8 cellular contexts compared by ENCODE assay signal in the genomic region with DNA sequence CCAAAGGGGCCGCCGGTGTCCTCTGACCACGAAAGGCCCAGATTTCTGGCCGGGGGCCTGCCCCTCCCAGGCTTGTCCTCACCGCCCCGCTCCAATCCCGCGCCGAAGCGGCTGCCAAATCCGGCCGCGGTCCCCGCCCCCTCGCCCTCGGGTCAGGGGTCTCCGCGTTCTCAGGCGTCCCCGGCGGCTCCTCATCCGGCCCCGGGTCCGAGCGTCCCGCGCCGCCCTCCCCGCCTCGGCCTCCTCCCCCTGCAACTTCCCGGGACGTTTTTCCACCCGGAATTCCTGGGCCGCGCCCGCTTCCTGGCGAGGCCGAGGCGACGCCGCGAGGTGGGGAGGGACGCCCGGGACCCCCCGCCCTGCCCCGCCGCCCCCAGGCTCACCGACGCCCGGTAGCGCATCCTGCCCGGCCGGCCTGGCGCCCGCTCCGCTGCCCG. TPM values are rescaled to one million over a fixed set of nuclear protein-coding genes. Genes with fewer than 3 reads are reported as not detected.
DNase-seq lines count a peak whose midpoint lies in the region; ATAC-seq and TF ChIP-seq lines count a peak whose summit lies in the region.

No MANE protein-coding gene starts in this region.

- H3K27me3 ChIP-seq in cardiac muscle cell = no peaks in the 10 kb centered on the region
- H3K27me3 ChIP-seq in iPS DF 6.9 (ENCODE audit: control insufficient read depth, insufficient read depth, low read length) = no peaks in the 10 kb centered on the region
- peaks cover 0 to 39% (median 0%) of the 10 kb centered on the region in 7 donors for H3K27me3 ChIP-seq in spleen (replicated peaks in 1 of 7)

- H3K27ac ChIP-seq in cardiac muscle cell (peak overlapping the region; percentile 99), iPS DF 6.9 (ENCODE audit: low read length) (no peak overlapping the region), spleen (peak overlapping the region; percentile 57 to 95 (median 92))

- peaks cover 5% of the 10 kb centered on the region for H3K4me1 ChIP-seq in cardiac muscle cell (ENCODE audit: low read depth)
- peaks cover 3% of the 10 kb centered on the region; the same call in 1 of the 2 replicates for H3K4me1 ChIP-seq in iPS DF 6.9 (ENCODE audit: control insufficient read depth, insufficient read depth, low read length)
- H3K4me1 ChIP-seq in spleen = peaks cover 31 to 72% (median 56%) of the 10 kb centered on the region in 6 donors

- no peaks in the 10 kb centered on the region for H3K27me3 Mint-ChIP-seq in activated naive CD4-positive, alpha-beta T cell treated with anti-CD3 and anti-CD28 coated beads, Interleukin-2, amount 50 U/mL, for 24 hours

- peak overlapping the region; percentile 84 for H3K4me3 ChIP-seq in cardiac muscle cell
- H3K4me3 ChIP-seq in iPS DF 6.9 (ENCODE audit: low read length) = peak overlapping the region; percentile 43
- peak overlapping the region; percentile 53 to 91 (median 64) for H3K4me3 ChIP-seq in spleen

- no CpG with 5 or more reads among the region's 57 CpGs for WGBS in iPS DF 6.9 (ENCODE audit: insufficient coverage, insufficient read length)
- 0 to 2% (median 1%) methylated on average over 26 to 57 of the region's 57 CpGs for WGBS in spleen, 5 donors

- peaks cover 5% of the 10 kb centered on the region for H3K36me3 Mint-ChIP-seq in activated naive CD4-positive, alpha-beta T cell treated with anti-CD3 and anti-CD28 coated beads, Interleukin-2, amount 50 U/mL, for 24 hours

- peak; percentile 37 to 73 for DNase-seq in cardiac muscle cell (ENCODE audit: low read depth in 1 of 2, low spot score in 1 of 2)
- DNase-seq in Right ventricle myocardium inferior (ENCODE audit: missing footprints) = no peak
- DNase-seq in iPS DF 6.9 (ENCODE audit: low read depth, low spot score) = no peak
- peak; percentile 89 for DNase-seq in spleen
- no peak for DNase-seq in NCI-H1417 treated with DMSO at 0.1 percent for 48 hours (lab: John Stamatoyannopoulos, UW)
- no peak for DNase-seq in DMS79 (lab: John Stamatoyannopoulos, UW)

- intact Hi-C loops in Right ventricle myocardium inferior (cut with DNase I) (no loop called here), spleen (cut with DNase I; ENCODE audit: low total_unique reads) (no loop called here)

- H3K4me1 Mint-ChIP-seq in activated naive CD4-positive, alpha-beta T cell treated with anti-CD3 and anti-CD28 coated beads, Interleukin-2, amount 50 U/mL, for 24 hours = peaks cover 27% of the 10 kb centered on the region

- no peaks in the 10 kb centered on the region for H3K9me3 Mint-ChIP-seq in activated naive CD4-positive, alpha-beta T cell treated with anti-CD3 and anti-CD28 coated beads, Interleukin-2, amount 50 U/mL, for 24 hours

- peak; percentile 5; the same call in 1 of the 2 replicates for TF ChIP-seq EP300 in Ishikawa (IDR thresholded peaks at IDR 0.05; ENCODE audit: borderline replicate concordance)

- TF ChIP-seq CTCF in cardiac muscle cell (IDR thresholded peaks at IDR 0.05; ENCODE audit: low read depth, low read length) = no peak
- TF ChIP-seq CTCF in spleen (IDR thresholded peaks at IDR 0.05 in 8 of 11, conservative IDR thresholded peaks at IDR 0.05 in 3 of 11) = no peak

- no peaks in the 10 kb centered on the region for H3K9me3 ChIP-seq in cardiac muscle cell (ENCODE audit: low read depth)
- no peaks in the 10 kb centered on the region for H3K9me3 ChIP-seq in iPS DF 6.9 (ENCODE audit: control insufficient read depth, insufficient read depth, low read length)
- no peaks in the 10 kb centered on the region for H3K9me3 ChIP-seq in spleen

- H3K27ac Mint-ChIP-seq in activated naive CD4-positive, alpha-beta T cell treated with anti-CD3 and anti-CD28 coated beads, Interleukin-2, amount 50 U/mL, for 24 hours = no peak overlapping the region

- ATAC-seq in Right ventricle myocardium inferior = no peak

- TF ChIP-seq RAD21 in Ishikawa (IDR thresholded peaks at IDR 0.05; ENCODE audit: low read depth) = no peak

- peaks cover 7% of the 10 kb centered on the region for H3K36me3 ChIP-seq in cardiac muscle cell
- H3K36me3 ChIP-seq in iPS DF 6.9 (ENCODE audit: control insufficient read depth, insufficient read depth, low read length) = peaks cover 17% of the 10 kb centered on the region
- peaks cover 0 to 41% (median 21%) of the 10 kb centered on the region in 6 donors for H3K36me3 ChIP-seq in spleen

- TF ChIP-seq POLR2A in spleen (IDR thresholded peaks at IDR 0.05) = no peak

- peak overlapping the region; percentile 82 for H3K4me3 Mint-ChIP-seq in activated naive CD4-positive, alpha-beta T cell treated with anti-CD3 and anti-CD28 coated beads, Interleukin-2, amount 50 U/mL, for 24 hours

TF ChIP-seq in Ishikawa, 13 proteins besides CTCF, POLR2A, EP300 and RAD21:
- TF ChIP-seq YY1 (IDR thresholded peaks at IDR 0.05; ENCODE audit: low read depth) = no peak
- TF ChIP-seq ZBTB7A (IDR thresholded peaks at IDR 0.05; ENCODE audit: low read depth) = peak; percentile 87; the same call in 1 of the 2 replicates
- no peak for TF ChIP-seq NFIC (IDR thresholded peaks at IDR 0.05)
- TF ChIP-seq, protein P1, sequence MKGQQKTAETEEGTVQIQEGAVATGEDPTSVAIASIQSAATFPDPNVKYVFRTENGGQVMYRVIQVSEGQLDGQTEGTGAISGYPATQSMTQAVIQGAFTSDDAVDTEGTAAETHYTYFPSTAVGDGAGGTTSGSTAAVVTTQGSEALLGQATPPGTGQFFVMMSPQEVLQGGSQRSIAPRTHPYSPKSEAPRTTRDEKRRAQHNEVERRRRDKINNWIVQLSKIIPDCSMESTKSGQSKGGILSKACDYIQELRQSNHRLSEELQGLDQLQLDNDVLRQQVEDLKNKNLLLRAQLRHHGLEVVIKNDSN (IDR thresholded peaks at IDR 0.05) = no peak
- TF ChIP-seq FOXM1 (IDR thresholded peaks at IDR 0.05; ENCODE audit: borderline replicate concordance, low read depth) = no peak
- peak; percentile 34; the same call in 1 of the 2 replicates for TF ChIP-seq TEAD4 (IDR thresholded peaks at IDR 0.05)
- peak; percentile 10; the same call in 1 of the 2 replicates for TF ChIP-seq MAX (IDR thresholded peaks at IDR 0.05)
- TF ChIP-seq CREB1 (IDR thresholded peaks at IDR 0.05; ENCODE audit: low read depth) = no peak
- TF ChIP-seq, protein P2, sequence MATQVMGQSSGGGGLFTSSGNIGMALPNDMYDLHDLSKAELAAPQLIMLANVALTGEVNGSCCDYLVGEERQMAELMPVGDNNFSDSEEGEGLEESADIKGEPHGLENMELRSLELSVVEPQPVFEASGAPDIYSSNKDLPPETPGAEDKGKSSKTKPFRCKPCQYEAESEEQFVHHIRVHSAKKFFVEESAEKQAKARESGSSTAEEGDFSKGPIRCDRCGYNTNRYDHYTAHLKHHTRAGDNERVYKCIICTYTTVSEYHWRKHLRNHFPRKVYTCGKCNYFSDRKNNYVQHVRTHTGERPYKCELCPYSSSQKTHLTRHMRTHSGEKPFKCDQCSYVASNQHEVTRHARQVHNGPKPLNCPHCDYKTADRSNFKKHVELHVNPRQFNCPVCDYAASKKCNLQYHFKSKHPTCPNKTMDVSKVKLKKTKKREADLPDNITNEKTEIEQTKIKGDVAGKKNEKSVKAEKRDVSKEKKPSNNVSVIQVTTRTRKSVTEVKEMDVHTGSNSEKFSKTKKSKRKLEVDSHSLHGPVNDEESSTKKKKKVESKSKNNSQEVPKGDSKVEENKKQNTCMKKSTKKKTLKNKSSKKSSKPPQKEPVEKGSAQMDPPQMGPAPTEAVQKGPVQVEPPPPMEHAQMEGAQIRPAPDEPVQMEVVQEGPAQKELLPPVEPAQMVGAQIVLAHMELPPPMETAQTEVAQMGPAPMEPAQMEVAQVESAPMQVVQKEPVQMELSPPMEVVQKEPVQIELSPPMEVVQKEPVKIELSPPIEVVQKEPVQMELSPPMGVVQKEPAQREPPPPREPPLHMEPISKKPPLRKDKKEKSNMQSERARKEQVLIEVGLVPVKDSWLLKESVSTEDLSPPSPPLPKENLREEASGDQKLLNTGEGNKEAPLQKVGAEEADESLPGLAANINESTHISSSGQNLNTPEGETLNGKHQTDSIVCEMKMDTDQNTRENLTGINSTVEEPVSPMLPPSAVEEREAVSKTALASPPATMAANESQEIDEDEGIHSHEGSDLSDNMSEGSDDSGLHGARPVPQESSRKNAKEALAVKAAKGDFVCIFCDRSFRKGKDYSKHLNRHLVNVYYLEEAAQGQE (IDR thresholded peaks at IDR 0.05; ENCODE audit: low read depth) = no peak

RNA-seq across cellular contexts. Expression of gene MYO1C, which starts 7.2 kb away (rescaled TPM):
- total RNA-seq in cardiac muscle cell (43.7 and 63.9 TPM in 2 replicates), Right ventricle myocardium inferior (196 TPM), spleen (100 to 1,000 TPM in 2 of 7 donors, 10 to 100 TPM in 5; 49.2 to 135 (median 81.6) TPM)
- polyA plus RNA-seq in cardiac muscle cell (34.1 and 58.4 TPM in 2 replicates), spleen (10 to 100 TPM; 14.6 to 21.6 (median 14.6) TPM)

RNA-seq across cellular contexts. Expression of gene CRK, which starts 29.3 kb away (rescaled TPM):
- total RNA-seq in cardiac muscle cell (25.0 and 28.7 TPM in 2 replicates), Right ventricle myocardium inferior (43.9 TPM), spleen (10 to 100 TPM; 39.3 to 54.6 (median 48.2) TPM)
- polyA plus RNA-seq in cardiac muscle cell (33.1 and 46.0 TPM in 2 replicates), spleen (10 to 100 TPM; 11.7 to 20.7 (median 12.0) TPM)

RNA-seq across cellular contexts. Expression of gene INPP5K, which starts 31.1 kb away (rescaled TPM):
- total RNA-seq in cardiac muscle cell (22.5 and 24.6 TPM in 2 replicates), Right ventricle myocardium inferior (35.4 TPM), spleen (100 to 1,000 TPM in 1 of 7 donors, 10 to 100 TPM in 6; 43.1 to 107 (median 55.2) TPM)
- polyA plus RNA-seq in cardiac muscle cell (13.8 and 18.1 TPM in 2 replicates), spleen (10 to 100 TPM; 22.3 to 35.8 (median 23.4) TPM)

Comparison
In these comparisons a context has a peak if more than half of its experiments do, and no peak if none do; other contexts are left out.
1. DNase-seq: peak in cardiac muscle cell (2 of 2) and spleen (single experiment); none in Right ventricle myocardium inferior (single experiment), iPS DF 6.9 (single experiment), NCI-H1417 treated with DMSO at 0.1 percent for 48 hours (single experiment) and DMS79 (single experiment).
2. Peak in every context shown above with its lines, with median percentiles within 50 percentile points of each other: H3K4me3 ChIP-seq.